26 cellular contexts compared by ENCODE assay signal in the genomic region with DNA sequence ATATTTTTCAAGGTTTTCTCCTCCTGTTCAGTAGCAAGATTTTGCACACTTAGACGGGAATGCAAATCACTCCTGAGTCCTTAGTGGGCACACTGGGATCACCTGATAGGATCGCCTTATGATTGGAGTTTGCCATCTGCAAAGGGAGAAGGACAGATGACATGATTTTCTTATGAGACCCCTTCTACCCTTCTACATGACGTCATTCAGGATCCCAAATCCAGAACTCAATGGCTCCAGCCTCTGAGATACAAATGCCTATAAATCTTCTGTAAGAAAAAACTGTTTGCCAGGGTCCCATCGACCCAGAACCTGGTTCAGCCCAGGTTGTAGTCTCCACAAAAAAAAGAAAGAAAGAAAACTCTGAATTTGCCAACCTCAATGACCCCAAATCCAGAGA. TPM values are rescaled to one million over a fixed set of nuclear protein-coding genes. Genes with fewer than 3 reads are reported as not detected.
"Had no signal": no experiment of that assay in that cellular context is flagged by ENCODE, and none has a peak within 500 bp of the region (broad histone marks: within the 10 kb centered on the region; RNA-seq: fewer than 3 reads in every experiment).

No MANE protein-coding gene starts in this region.

- H3K27ac ChIP-seq: left ventricle myocardium inferior, pancreas, right atrium auricular region, skin epidermis, stomach, testis, thyroid gland, transverse colon, vagina had no signal

- H3K36me3 Mint-ChIP-seq: mesothelial cell of epicardium; naive B cell; natural killer cell; stimulated activated naive B cell treated with anti-CD40 and anti-IgM and Interleukin-4, amounts not matched to agents 10 μg/mL and 1 μg/mL and 100 μg/mL, for 72 hours had no signal

- H3K4me3 Mint-ChIP-seq: mesothelial cell of epicardium; natural killer cell; stimulated activated naive B cell treated with anti-CD40 and anti-IgM and Interleukin-4, amounts not matched to agents 10 μg/mL and 1 μg/mL and 100 μg/mL, for 72 hours had no signal

- H3K27me3 ChIP-seq: pancreas, right atrium auricular region, testis, thyroid gland, transverse colon, vagina had no signal

- H3K4me1 ChIP-seq: pancreas had no signal

- H3K36me3 ChIP-seq: left ventricle myocardium inferior, pancreas, right atrium auricular region, stomach, thyroid gland, transverse colon, upper lobe of left lung, vagina had no signal

- H3K4me3 ChIP-seq: left ventricle myocardium inferior, lung, pancreas, right atrium auricular region, skin epidermis, stomach, testis, thyroid gland, transverse colon, upper lobe of left lung, vagina had no signal

- H3K4me1 Mint-ChIP-seq: natural killer cell; stimulated activated naive B cell treated with anti-CD40 and anti-IgM and Interleukin-4, amounts not matched to agents 10 μg/mL and 1 μg/mL and 100 μg/mL, for 72 hours had no signal

- H3K9me3 ChIP-seq: left ventricle myocardium inferior, pancreas, right atrium auricular region, stomach, testis, thyroid gland, transverse colon, upper lobe of left lung, vagina had no signal

- FAIRE-seq: pancreas had no signal

- DNase-seq: hypothalamus; islet precursor cell; left ventricle myocardium inferior; mesendoderm; naive B cell; natural killer cell; nephron progenitor cell; nucleus accumbens; pancreas; stimulated activated CD4-positive, alpha-beta T cell treated with anti-CD3 and anti-CD28 coated beads, Interleukin-12 subunit alpha, Interleukin-12 subunit beta, amount 100 ng/mL, for 4 hours; stimulated activated CD4-positive, alpha-beta T cell treated with anti-CD3 and anti-CD28 coated beads, Interleukin-15, amount 100 ng/mL, for 24 hours; stimulated activated CD4-positive, alpha-beta T cell treated with anti-CD3 and anti-CD28 coated beads, Interleukin-2, amount 100 ng/mL, for 24 hours; stimulated activated CD4-positive, alpha-beta T cell treated with anti-CD3 and anti-CD28 coated beads, Interleukin-4, amount 100 ng/mL, for 1 hour; stimulated activated naive B cell treated with anti-CD40 and anti-IgM and Interleukin-4, amounts not matched to agents 10 μg/mL and 1 μg/mL and 100 μg/mL, for 72 hours; stimulated activated naive CD8-positive, alpha-beta T cell treated with anti-CD3 and anti-CD28 coated beads, Interleukin-15, Interleukin-2, amounts not matched to agents 100 U/mL and 50 U/mL, for 24 hours; stomach; testis; thyroid gland; transverse colon; upper lobe of left lung had no signal

- H3K27ac Mint-ChIP-seq: mesothelial cell of epicardium; natural killer cell; nephron progenitor cell; stimulated activated naive B cell treated with anti-CD40 and anti-IgM and Interleukin-4, amounts not matched to agents 10 μg/mL and 1 μg/mL and 100 μg/mL, for 72 hours had no signal

- ATAC-seq: natural killer cell; pancreas; sciatic nerve; stimulated activated naive B cell treated with anti-CD40 and anti-IgM and Interleukin-4, amounts not matched to agents 10 μg/mL and 1 μg/mL and 100 μg/mL, for 72 hours; stimulated activated naive CD8-positive, alpha-beta T cell treated with anti-CD3 and anti-CD28 coated beads, Interleukin-15, Interleukin-2, amounts not matched to agents 100 U/mL and 50 U/mL, for 24 hours had no signal

- H3K9me3 Mint-ChIP-seq: mesothelial cell of epicardium; naive B cell; natural killer cell; nephron progenitor cell; stimulated activated naive B cell treated with anti-CD40 and anti-IgM and Interleukin-4, amounts not matched to agents 10 μg/mL and 1 μg/mL and 100 μg/mL, for 72 hours had no signal

RNA-seq across cellular contexts. Expression of gene ZNF423, which starts 6.9 kb away (rescaled TPM):
- total RNA-seq: natural killer cell had no signal
